ENCODE assay signal across 31 cellular contexts in genomic region chr10:109428775-109429480, GRCh38.
"Had no signal": no experiment of that assay in that cellular context is flagged by ENCODE, and none has a peak within 500 bp of the region (broad histone marks: within the 10 kb centered on the region; RNA-seq: fewer than 3 reads in every experiment).

No MANE protein-coding gene starts in this region.

- DNase-seq: activated CD4-positive, alpha-beta memory T cell treated with anti-CD3 and anti-CD28 coated beads, Interleukin-2, amount 10 ng/mL, durations not matched to agents 7 days and 5 days; activated CD4-positive, alpha-beta T cell treated with anti-CD3 and anti-CD28 coated beads for 1 hour; activated CD4-positive, alpha-beta T cell treated with anti-CD3 and anti-CD28 coated beads for 48 hours; activated CD4-positive, CD25-positive, alpha-beta regulatory T cell; activated CD8-positive, alpha-beta memory T cell treated with anti-CD3 and anti-CD28 coated beads for 24 hours; activated CD8-positive, alpha-beta memory T cell treated with anti-CD3 and anti-CD28 coated beads, Interleukin-2, amount 10 ng/mL, durations not matched to agents 7 days and 5 days; activated CD8-positive, alpha-beta memory T cell treated with anti-CD3 and anti-CD28 coated beads, Interleukin-2, amount 50 U/mL, for 48 hours; activated effector memory CD4-positive, alpha-beta T cell treated with anti-CD3 and anti-CD28 coated beads, Interleukin-2, amount 50 U/mL, for 16 hours; activated naive CD4-positive, alpha-beta T cell; activated naive CD4-positive, alpha-beta T cell treated with anti-CD3 and anti-CD28 coated beads, Interleukin-2, amount 50 U/mL, for 16 hours; activated naive CD8-positive, alpha-beta T cell treated with anti-CD3 and anti-CD28 coated beads for 36 hours; activated T-cell treated with anti-CD3 and anti-CD28 coated beads, Interleukin-2, amount 50 U/mL, for 72 hours; amygdala; caudate nucleus; Karpas-422; KBM-7; NCI-H1105; NCI-H1417 treated with DMSO at 0.1 percent for 48 hours; NCI-H187 treated with DMSO at 0.1 percent for 48 hours; NCI-H2081; NCI-H2171 treated with DMSO at 0.1 percent for 48 hours; NCI-H2227 treated with DMSO at 0.1 percent for 48 hours; NCI-H446; NCI-H510A treated with DMSO at 0.1 percent for 48 hours; NCI-H69; NK-92 treated with Interleukin-12 subunit alpha and Interleukin-12 subunit beta, amount 100 ng/mL, for 24 hours; PC-9; SIG-M5; T1000; WERI-Rb-1 had no signal

- H3K27ac ChIP-seq: PC-9, RWPE1, WERI-Rb-1 had no signal

- H2AFZ ChIP-seq: PC-9 had no signal

- H3K4me2 ChIP-seq: PC-9 had no signal

- H3K36me3 ChIP-seq: WERI-Rb-1 had no signal

- H3K4me3 ChIP-seq: PC-9 had no signal
